8 cellular contexts compared by ENCODE assay signal in genomic region chr9:125407432-125407973, GRCh38.
DNase-seq lines count a peak whose midpoint lies in the region; ATAC-seq and TF ChIP-seq lines count a peak whose summit lies in the region.

No MANE protein-coding gene starts in this region.

- 22 to 31% methylated on average over 4 to 7 of the region's 17 CpGs for WGBS in gastroesophageal sphincter (ENCODE audit: low coverage in 1 of 2), 2 donors
- 41% methylated on average over 16 of the region's 17 CpGs for WGBS in smooth muscle cell (ENCODE audit: low lambda C conversion rate)

- ATAC-seq in GM21619 (IDR thresholded peaks at IDR 0.05; ENCODE audit: unreplicated experiment) (peak; percentile 8), gastroesophageal sphincter (peak; percentile 2), GM18867 (IDR thresholded peaks at IDR 0.05; ENCODE audit: unreplicated experiment) (no peak)

- peak overlapping the region; percentile 88 for H2AFZ ChIP-seq in smooth muscle cell (ENCODE audit: low read depth)

- no peaks in the 10 kb centered on the region for H3K36me3 ChIP-seq in SJCRH30
- no peaks in the 10 kb centered on the region for H3K36me3 ChIP-seq in gastroesophageal sphincter
- no peaks in the 10 kb centered on the region for H3K36me3 ChIP-seq in smooth muscle cell (ENCODE audit: low read depth)

- peak overlapping the region; percentile 91 for H3K4me2 ChIP-seq in smooth muscle cell

- H3K9ac ChIP-seq in smooth muscle cell (ENCODE audit: low read depth) = peak overlapping the region; percentile 88

- H4K20me1 ChIP-seq in smooth muscle cell (ENCODE audit: low read depth) = no peaks in the 10 kb centered on the region

- no peaks in the 10 kb centered on the region for H3K9me3 ChIP-seq in SJCRH30 (replicated peaks)
- no peaks in the 10 kb centered on the region for H3K9me3 ChIP-seq in gastroesophageal sphincter
- no peaks in the 10 kb centered on the region for H3K9me3 ChIP-seq in smooth muscle cell (replicated peaks; ENCODE audit: low read depth)

- H3F3A ChIP-seq in smooth muscle cell (ENCODE audit: low read depth) = peaks cover 6% of the 10 kb centered on the region

- DNase-seq in SJCRH30 = peak; percentile 64 to 67
- no peak for DNase-seq in smooth muscle cell (lab: John Stamatoyannopoulos, UW; ENCODE audit: unreplicated experiment)
- no peak for DNase-seq in activated effector memory CD4-positive, alpha-beta T cell treated with Interleukin-2 at 50 U/mL for 16 hours
- no peak for DNase-seq in NCI-H2196 (lab: John Stamatoyannopoulos, UW; ENCODE audit: unreplicated experiment)
- DNase-seq in GM10266 (ENCODE audit: extremely low spot score) = no peak

- TF ChIP-seq POLR2A in gastroesophageal sphincter (IDR thresholded peaks at IDR 0.05) = no peak

- H3K27me3 ChIP-seq in SJCRH30 (no peaks in the 10 kb centered on the region), gastroesophageal sphincter (no peaks in the 10 kb centered on the region), smooth muscle cell (ENCODE audit: low read depth) (no peaks in the 10 kb centered on the region)

- peak overlapping the region; percentile 63 for H3K27ac ChIP-seq in SJCRH30
- peak overlapping the region in 1 of 4 donors; percentile 65 for H3K27ac ChIP-seq in gastroesophageal sphincter
- peak overlapping the region; percentile 86 for H3K27ac ChIP-seq in smooth muscle cell (ENCODE audit: low read depth)

- TF ChIP-seq CTCF in gastroesophageal sphincter (IDR thresholded peaks at IDR 0.05) (no peak), smooth muscle cell (IDR thresholded peaks at IDR 0.05; ENCODE audit: borderline replicate concordance, insufficient read depth, poor library complexity, severe bottlenecking) (no peak), GM10266 (IDR thresholded peaks at IDR 0.05; ENCODE audit: control insufficient read depth, insufficient read depth, low read depth, missing control alignments) (no peak)

- no peaks in the 10 kb centered on the region for H3K79me2 ChIP-seq in smooth muscle cell (ENCODE audit: low read depth)

- H3K4me3 ChIP-seq in SJCRH30 (peak overlapping the region; percentile 66), gastroesophageal sphincter (peak overlapping the region in 1 of 2 donors; percentile 76), smooth muscle cell (peak overlapping the region; percentile 65)

- peaks cover 3% of the 10 kb centered on the region; the same call in 1 of the 2 replicates for H3K4me1 ChIP-seq in SJCRH30
- H3K4me1 ChIP-seq in gastroesophageal sphincter = peaks cover 0 to 16% (median 0%) of the 10 kb centered on the region in 3 donors
- no peaks in the 10 kb centered on the region for H3K4me1 ChIP-seq in smooth muscle cell (ENCODE audit: low read depth)

- TF ChIP-seq EP300 in gastroesophageal sphincter (IDR thresholded peaks at IDR 0.05) = no peak

Comparison
In these comparisons a context has a peak if more than half of its experiments do, and no peak if none do; other contexts are left out.
1. DNase-seq: peak in SJCRH30 (2 of 2); none in smooth muscle cell (single experiment), activated effector memory CD4-positive, alpha-beta T cell treated with Interleukin-2 at 50 U/mL for 16 hours (single experiment), NCI-H2196 (single experiment) and GM10266 (single experiment).